Comparison of ENCODE assay signal across 10 cellular contexts in the genomic region with DNA sequence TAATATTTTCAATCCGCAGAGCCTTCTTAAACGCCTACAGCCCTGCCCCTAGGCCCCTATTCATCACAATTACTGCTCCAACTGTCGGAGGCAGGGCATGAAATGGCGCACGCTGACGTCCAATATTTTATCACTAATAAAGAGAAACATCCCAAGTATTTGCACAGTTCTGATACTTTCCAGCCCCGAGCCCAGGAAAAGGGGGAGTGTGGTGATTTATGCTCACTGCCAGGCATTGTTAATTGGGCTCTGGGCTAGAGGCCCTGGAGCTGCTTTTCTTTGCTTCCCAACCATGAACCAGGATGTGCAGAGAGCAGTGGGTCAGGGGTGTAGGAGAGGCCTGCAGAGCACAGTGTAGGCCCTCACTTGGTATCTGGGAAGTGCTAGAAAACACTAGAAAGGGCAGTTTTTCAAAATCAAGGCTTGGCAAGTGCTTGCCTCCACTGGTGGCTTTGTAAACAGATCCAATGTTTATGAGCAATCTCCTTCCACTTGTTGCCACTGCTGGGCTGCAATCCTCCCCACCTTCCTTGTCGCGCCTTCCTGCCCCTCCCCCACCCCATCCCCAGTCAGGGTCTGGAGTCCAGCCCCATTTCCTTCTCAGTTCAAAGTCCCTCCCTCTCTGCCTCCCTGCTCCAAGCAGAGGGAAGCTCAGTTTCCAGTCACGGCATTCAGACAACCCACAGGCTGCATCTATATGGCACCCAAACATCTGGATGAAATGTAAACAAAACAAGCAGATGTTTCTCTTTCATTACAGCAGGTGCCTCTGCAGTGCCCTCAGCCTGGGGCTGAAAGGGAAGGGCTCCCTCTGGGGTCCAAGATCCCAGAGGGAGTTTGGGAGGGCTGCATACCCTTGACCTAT.
DNase-seq lines count a peak whose midpoint lies in the region; ATAC-seq, FAIRE-seq and TF ChIP-seq lines count a peak whose summit lies in the region.
"Had no signal": no experiment of that assay in that cellular context is flagged by ENCODE, and none has a peak within 500 bp of the region (broad histone marks: within the 10 kb centered on the region; RNA-seq: fewer than 3 reads in every experiment).

No MANE protein-coding gene starts in this region.

- H3K4me1 Mint-ChIP-seq in CD8-positive, alpha-beta memory T cell = peaks cover 5 to 6% (median 5%) of the 10 kb centered on the region in 3 donors

- peaks cover 5 to 8% of the 10 kb centered on the region in 2 donors for H3K27me3 Mint-ChIP-seq in CD8-positive, alpha-beta memory T cell

- WGBS in spleen, 5 donors = 67 to 77% (median 69%) methylated on average over 10 of the region's 10 CpGs

- H3K27ac Mint-ChIP-seq in CD8-positive, alpha-beta memory T cell = no peak overlapping the region

- ATAC-seq in HG03469 (IDR thresholded peaks at IDR 0.05; ENCODE audit: unreplicated experiment) = no peak
- no peak for ATAC-seq in GM21528 (IDR thresholded peaks at IDR 0.05; ENCODE audit: low FRiP score, unreplicated experiment)

- H3K4me3 ChIP-seq in spleen = no peak overlapping the region
- no peak overlapping the region for H3K4me3 ChIP-seq in CD8-positive, alpha-beta memory T cell (ENCODE audit: low read length)

- no peaks in the 10 kb centered on the region for H3K9me3 Mint-ChIP-seq in CD8-positive, alpha-beta memory T cell

- POLR2A ChIA-PET in CD8-positive, alpha-beta memory T cell (lab: Charles Lee) = no interaction called here

- peaks cover 0 to 34% (median 8%) of the 10 kb centered on the region in 6 donors for H3K4me1 ChIP-seq in spleen
- no peaks in the 10 kb centered on the region for H3K4me1 ChIP-seq in CD8-positive, alpha-beta memory T cell (ENCODE audit: insufficient read depth, low read length)

- no peaks in the 10 kb centered on the region for H3K36me3 Mint-ChIP-seq in CD8-positive, alpha-beta memory T cell

- no peaks in the 10 kb centered on the region for H3K36me3 ChIP-seq in spleen
- H3K36me3 ChIP-seq in CD8-positive, alpha-beta memory T cell (ENCODE audit: insufficient read depth, low read length) = no peaks in the 10 kb centered on the region

- H3K4me3 Mint-ChIP-seq in CD8-positive, alpha-beta memory T cell = no peak overlapping the region

- TF ChIP-seq POLR2A in spleen (IDR thresholded peaks at IDR 0.05) = no peak

- peak overlapping the region in 7 of 8 donors; percentile 36 to 72 (median 63) for H3K27ac ChIP-seq in spleen
- no peak overlapping the region for H3K27ac ChIP-seq in CD8-positive, alpha-beta memory T cell (ENCODE audit: low read depth, low read length)

- intact Hi-C loops in spleen (cut with DNase I; ENCODE audit: low total_unique reads) = no loop called here

- H3K27me3 ChIP-seq in spleen (replicated peaks in 1 of 7) = no peaks in the 10 kb centered on the region
- H3K27me3 ChIP-seq in CD8-positive, alpha-beta memory T cell (ENCODE audit: insufficient read depth, low read length, poor library complexity, severe bottlenecking) = no peaks in the 10 kb centered on the region

- H3K9me3 ChIP-seq in spleen = no peaks in the 10 kb centered on the region
- H3K9me3 ChIP-seq in CD8-positive, alpha-beta memory T cell (ENCODE audit: low read length) = no peaks in the 10 kb centered on the region

- no peak for TF ChIP-seq CTCF in spleen (IDR thresholded peaks at IDR 0.05 in 8 of 11, conservative IDR thresholded peaks at IDR 0.05 in 3 of 11)

- DNase-seq in HTR-8/SVneo (ENCODE audit: insufficient read length, low spot score) = peak; percentile 55
- peak; percentile 59 for DNase-seq in iPS-NIHi7 (ENCODE audit: extremely low spot score)
- DNase-seq in spleen = no peak
- no peak for DNase-seq in CD8-positive, alpha-beta memory T cell
- no peak for DNase-seq in cerebellum (ENCODE audit: low spot score)

- FAIRE-seq in HTR-8/SVneo (lab: Jason Lieb, UNC) = peak; percentile 28
- FAIRE-seq in TTC549 (lab: Jason Lieb, UNC) = peak; percentile 46
- FAIRE-seq: colon, GM12891 had no signal

- CTCF ChIA-PET in CD8-positive, alpha-beta memory T cell (lab: Charles Lee) = no interaction called here

Comparison
In these comparisons a context has a peak if more than half of its experiments do, and no peak if none do; other contexts are left out.
1. DNase-seq: peak in HTR-8/SVneo (single experiment) and iPS-NIHi7 (single experiment); none in spleen (single experiment), CD8-positive, alpha-beta memory T cell (0 of 5) and cerebellum (single experiment).